8 cellular contexts compared by ENCODE assay signal in genomic region chr4:37686373-37687174, GRCh38. TPM values are rescaled to one million over a fixed set of nuclear protein-coding genes. Genes with fewer than 3 reads are reported as not detected.
A peak's percentile ranks its signal among the peaks of the same experiment; 100 is the strongest.
DNase-seq lines count a peak whose midpoint lies in the region; ATAC-seq, FAIRE-seq and TF ChIP-seq lines count a peak whose summit lies in the region.

Gene RELL1 (minus strand): TSS chr4:37686376. CDS start chr4:37686287, 89 bp downstream.

- FAIRE-seq in small intestine (lab: Jason Lieb, UNC) = no peak

- peak within 1 kb of the TSS; percentile 92 for H3K27ac ChIP-seq in caudate nucleus (ENCODE audit: low read depth, low read length)
- H3K27ac ChIP-seq in small intestine (ENCODE audit: low read depth in 1 of 2, low read length in 1 of 2) = peak within 1 kb of the TSS; percentile 94 to 99

- CTCF ChIA-PET in AG04449 (lab: Yijun Ruan, JAX) = interaction anchor here (2.5 kb wide), 1 partner anchor 85 kb away, joined by 7 read pairs; no protein-coding TSS in a partner anchor

- peak; percentile 17 for TF ChIP-seq POLR2A in GM18951 (IDR thresholded peaks at IDR 0.05; ENCODE audit: extremely low read depth, insufficient read depth, insufficient read length)

- DNase-seq in AG04449 (ENCODE audit: low read depth, low spot score) (peak; percentile 96), NCI-H345 (lab: John Stamatoyannopoulos, UW) (peak; percentile 98), caudate nucleus (lab: John Stamatoyannopoulos, UW) (peak; percentile 96 to 100 (median 100)), iPS-NIHi11 (ENCODE audit: low spot score) (peak; percentile 96), small intestine (peak; percentile 99)
- DNase-seq in activated CD4-positive, CD25-positive, alpha-beta regulatory T cell (lab: John Stamatoyannopoulos, UW) = peak; percentile 97 to 100 (median 100)

- H3K4me1 ChIP-seq in small intestine (ENCODE audit: control insufficient read depth in 2 of 2, insufficient read depth in 1 of 2, low read depth in 1 of 2, low read length in 1 of 2) = peaks cover 5 to 19% of the 10 kb centered on the region in 2 donors

- H3K4me3 ChIP-seq in AG04449 (ENCODE audit: low read depth, low read length) = peak within 1 kb of the TSS; percentile 77
- peak within 1 kb of the TSS; percentile 88 to 92 for H3K4me3 ChIP-seq in small intestine (ENCODE audit: low read depth in 1 of 2, low read length in 2 of 2)

- H3K27me3 ChIP-seq in small intestine (ENCODE audit: control insufficient read depth in 2 of 2, insufficient read depth in 2 of 2, low read length in 2 of 2) = no peaks in the 10 kb centered on the region

- ATAC-seq in HG03280 (IDR thresholded peaks at IDR 0.05; ENCODE audit: unreplicated experiment) = peak; percentile 84

- in situ Hi-C loops in GM18951 (cut with MboI; ENCODE audit: low sequenced_read_pairs, unreplicated experiment) = no loop called here

- WGBS in small intestine, 3 donors = 0 to 2% (median 1%) methylated on average over 42 to 58 of the region's 58 CpGs

- no peak for TF ChIP-seq CTCF in AG04449 (IDR thresholded peaks at IDR 0.05; ENCODE audit: insufficient read depth, low read length, missing control alignments)

- no peaks in the 10 kb centered on the region for H3K36me3 ChIP-seq in small intestine (ENCODE audit: control insufficient read depth in 2 of 2, insufficient read depth in 2 of 2, low read length in 2 of 2)

- no peaks in the 10 kb centered on the region for H3K9me3 ChIP-seq in small intestine (ENCODE audit: control insufficient read depth, low read depth)

- POLR2A ChIA-PET in AG04449 (lab: Yijun Ruan, JAX) = interaction anchor here (0.6 to 1.0 kb wide), 2 partner anchors 90 to 1268 kb away, joined by 3 read pairs; no protein-coding TSS in a partner anchor

RNA-seq across cellular contexts. Expression of gene RELL1, which starts in this region (rescaled TPM):
- polyA plus RNA-seq in small intestine = 1 to 10 TPM in 2 of 3 donors, under 1 TPM in 1; 0.89 to 6.8 (median 1.6) TPM

Comparison
In these comparisons a context has a peak if more than half of its experiments do, and no peak if none do; other contexts are left out.
1. Peak in every context shown above with its lines: DNase-seq, ATAC-seq, H3K4me3 ChIP-seq and H3K27ac ChIP-seq.